1 cellular context compared by ENCODE assay signal in genomic region chr5:14449052-14449661, GRCh38.
A peak's percentile ranks its signal among the peaks of the same experiment; 100 is the strongest.
TF ChIP-seq lines count a peak whose summit lies in the region.

No MANE protein-coding gene starts in this region.

TF ChIP-seq in HEK293, 187 proteins besides CTCF, POLR2A, EP300 and RAD21 (continued from another document):
- TF ChIP-seq ZEB2 (tag by site-specific recombination; IDR thresholded peaks at IDR 0.05) (0 out of 2 replicates have a peak, but pooled peaks have one; percentile 20), ZFP37 (tag by site-specific recombination; IDR thresholded peaks at IDR 0.05) (0 out of 2 replicates have a peak, but pooled peaks have one; percentile 56), ZNF501 (tag by site-specific recombination; IDR thresholded peaks at IDR 0.05) (no peak), IKZF3 (tag by site-specific recombination; IDR thresholded peaks at IDR 0.05) (peak; percentile 70), ZNF394 (tag by site-specific recombination; IDR thresholded peaks at IDR 0.05; ENCODE audit: borderline replicate concordance) (no peak), ZNF521 (tag by site-specific recombination; IDR thresholded peaks at IDR 0.05) (no peak), SCRT2 (tag by site-specific recombination; IDR thresholded peaks at IDR 0.05) (peak; percentile 99), ZNF629 (tag by site-specific recombination; IDR thresholded peaks at IDR 0.05) (0 out of 2 replicates have a peak, but pooled peaks have one; percentile 17), SP7 (tag by site-specific recombination; IDR thresholded peaks at IDR 0.05) (peak; percentile 62), ZNF223 (tag by site-specific recombination; IDR thresholded peaks at IDR 0.05) (peak; percentile 51; the same call in 1 of the 2 replicates), ZSCAN16 (tag by site-specific recombination; IDR thresholded peaks at IDR 0.05) (no peak), ZNF544 (tag by site-specific recombination; IDR thresholded peaks at IDR 0.05) (no peak), KLF9 (tag by site-specific recombination; IDR thresholded peaks at IDR 0.05; ENCODE audit: low read depth) (no peak), OSR2 (tag by site-specific recombination; IDR thresholded peaks at IDR 0.05) (0 out of 2 replicates have a peak, but pooled peaks have one; percentile 13), ZNF776 (tag by site-specific recombination; IDR thresholded peaks at IDR 0.05; ENCODE audit: borderline replicate concordance) (no peak), ZNF623 (tag by site-specific recombination; IDR thresholded peaks at IDR 0.05) (no peak), ZNF510 (tag by site-specific recombination; IDR thresholded peaks at IDR 0.05; ENCODE audit: insufficient replicate concordance) (no peak), REPIN1 (tag by site-specific recombination; IDR thresholded peaks at IDR 0.05; ENCODE audit: low read depth) (no peak), ZNF335 (tag by site-specific recombination; conservative IDR thresholded peaks at IDR 0.05) (peak; percentile 22; the same call in 1 of the 2 replicates), ZNF133 (tag by site-specific recombination; IDR thresholded peaks at IDR 0.05) (no peak), ZNF10 (tag by site-specific recombination; IDR thresholded peaks at IDR 0.05) (no peak), ZNF677 (tag by site-specific recombination; IDR thresholded peaks at IDR 0.05) (no peak), ZNF350 (tag by site-specific recombination; IDR thresholded peaks at IDR 0.05) (no peak), KLF7 (tag by site-specific recombination; IDR thresholded peaks at IDR 0.05; ENCODE audit: borderline replicate concordance) (no peak), ZNF654 (tag by site-specific recombination; IDR thresholded peaks at IDR 0.05; ENCODE audit: low read depth) (no peak), ZNF843 (tag by site-specific recombination; IDR thresholded peaks at IDR 0.05) (peak; percentile 80), ZNF426 (tag by site-specific recombination; IDR thresholded peaks at IDR 0.05) (no peak), PRDM6 (tag by site-specific recombination; IDR thresholded peaks at IDR 0.05) (peak; percentile 99), ZNF302 (tag by site-specific recombination; IDR thresholded peaks at IDR 0.05; ENCODE audit: low read depth) (no peak), ZXDB (tag by site-specific recombination; IDR thresholded peaks at IDR 0.05) (0 out of 2 replicates have a peak, but pooled peaks have one; percentile 16), ZNF791 (tag by site-specific recombination; IDR thresholded peaks at IDR 0.05) (no peak), ZNF621 (tag by site-specific recombination; IDR thresholded peaks at IDR 0.05) (no peak), ZNF423 (tag by site-specific recombination; IDR thresholded peaks at IDR 0.05) (no peak; the same call in none of the 2 replicates), ZNF76 (tag by site-specific recombination; IDR thresholded peaks at IDR 0.05; ENCODE audit: borderline replicate concordance, low read depth) (no peak), ZNF548 (tag by site-specific recombination; IDR thresholded peaks at IDR 0.05) (no peak), FEZF1 (tag by site-specific recombination; IDR thresholded peaks at IDR 0.05) (peak; percentile 87), ZNF184 (tag by site-specific recombination; IDR thresholded peaks at IDR 0.05) (no peak), OVOL3 (tag by site-specific recombination; IDR thresholded peaks at IDR 0.05) (peak; percentile 42; the same call in 1 of the 2 replicates), SP2 (tag by site-specific recombination; IDR thresholded peaks at IDR 0.05) (no peak), ZNF19 (tag by site-specific recombination; IDR thresholded peaks at IDR 0.05; ENCODE audit: low read depth) (no peak), ZBTB17 (tag by site-specific recombination; IDR thresholded peaks at IDR 0.05) (no peak; the same call in none of the 2 replicates), GLIS1 (tag by site-specific recombination; IDR thresholded peaks at IDR 0.05) (no peak)
- TF ChIP-seq, protein P1, sequence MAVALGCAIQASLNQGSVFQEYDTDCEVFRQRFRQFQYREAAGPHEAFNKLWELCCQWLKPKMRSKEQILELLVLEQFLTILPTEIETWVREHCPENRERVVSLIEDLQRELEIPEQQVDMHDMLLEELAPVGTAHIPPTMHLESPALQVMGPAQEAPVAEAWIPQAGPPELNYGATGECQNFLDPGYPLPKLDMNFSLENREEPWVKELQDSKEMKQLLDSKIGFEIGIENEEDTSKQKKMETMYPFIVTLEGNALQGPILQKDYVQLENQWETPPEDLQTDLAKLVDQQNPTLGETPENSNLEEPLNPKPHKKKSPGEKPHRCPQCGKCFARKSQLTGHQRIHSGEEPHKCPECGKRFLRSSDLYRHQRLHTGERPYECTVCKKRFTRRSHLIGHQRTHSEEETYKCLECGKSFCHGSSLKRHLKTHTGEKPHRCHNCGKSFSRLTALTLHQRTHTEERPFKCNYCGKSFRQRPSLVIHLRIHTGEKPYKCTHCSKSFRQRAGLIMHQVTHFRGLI (tag by site-specific recombination; IDR thresholded peaks at IDR 0.05), result peak; percentile 99
- TF ChIP-seq, protein P2, sequence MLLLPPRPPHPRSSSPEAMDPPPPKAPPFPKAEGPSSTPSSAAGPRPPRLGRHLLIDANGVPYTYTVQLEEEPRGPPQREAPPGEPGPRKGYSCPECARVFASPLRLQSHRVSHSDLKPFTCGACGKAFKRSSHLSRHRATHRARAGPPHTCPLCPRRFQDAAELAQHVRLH (tag by site-specific recombination; IDR thresholded peaks at IDR 0.05), result 0 out of 2 replicates have a peak, but pooled peaks have one; percentile 8
- TF ChIP-seq, protein P3, sequence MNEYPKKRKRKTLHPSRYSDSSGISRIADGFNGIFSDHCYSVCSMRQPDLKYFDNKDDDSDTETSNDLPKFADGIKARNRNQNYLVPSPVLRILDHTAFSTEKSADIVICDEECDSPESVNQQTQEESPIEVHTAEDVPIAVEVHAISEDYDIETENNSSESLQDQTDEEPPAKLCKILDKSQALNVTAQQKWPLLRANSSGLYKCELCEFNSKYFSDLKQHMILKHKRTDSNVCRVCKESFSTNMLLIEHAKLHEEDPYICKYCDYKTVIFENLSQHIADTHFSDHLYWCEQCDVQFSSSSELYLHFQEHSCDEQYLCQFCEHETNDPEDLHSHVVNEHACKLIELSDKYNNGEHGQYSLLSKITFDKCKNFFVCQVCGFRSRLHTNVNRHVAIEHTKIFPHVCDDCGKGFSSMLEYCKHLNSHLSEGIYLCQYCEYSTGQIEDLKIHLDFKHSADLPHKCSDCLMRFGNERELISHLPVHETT (tag by site-specific recombination; IDR thresholded peaks at IDR 0.05), result no peak
- TF ChIP-seq, protein P4, sequence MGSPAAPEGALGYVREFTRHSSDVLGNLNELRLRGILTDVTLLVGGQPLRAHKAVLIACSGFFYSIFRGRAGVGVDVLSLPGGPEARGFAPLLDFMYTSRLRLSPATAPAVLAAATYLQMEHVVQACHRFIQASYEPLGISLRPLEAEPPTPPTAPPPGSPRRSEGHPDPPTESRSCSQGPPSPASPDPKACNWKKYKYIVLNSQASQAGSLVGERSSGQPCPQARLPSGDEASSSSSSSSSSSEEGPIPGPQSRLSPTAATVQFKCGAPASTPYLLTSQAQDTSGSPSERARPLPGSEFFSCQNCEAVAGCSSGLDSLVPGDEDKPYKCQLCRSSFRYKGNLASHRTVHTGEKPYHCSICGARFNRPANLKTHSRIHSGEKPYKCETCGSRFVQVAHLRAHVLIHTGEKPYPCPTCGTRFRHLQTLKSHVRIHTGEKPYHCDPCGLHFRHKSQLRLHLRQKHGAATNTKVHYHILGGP (tag by site-specific recombination; IDR thresholded peaks at IDR 0.05), result no peak
- TF ChIP-seq, protein P5, sequence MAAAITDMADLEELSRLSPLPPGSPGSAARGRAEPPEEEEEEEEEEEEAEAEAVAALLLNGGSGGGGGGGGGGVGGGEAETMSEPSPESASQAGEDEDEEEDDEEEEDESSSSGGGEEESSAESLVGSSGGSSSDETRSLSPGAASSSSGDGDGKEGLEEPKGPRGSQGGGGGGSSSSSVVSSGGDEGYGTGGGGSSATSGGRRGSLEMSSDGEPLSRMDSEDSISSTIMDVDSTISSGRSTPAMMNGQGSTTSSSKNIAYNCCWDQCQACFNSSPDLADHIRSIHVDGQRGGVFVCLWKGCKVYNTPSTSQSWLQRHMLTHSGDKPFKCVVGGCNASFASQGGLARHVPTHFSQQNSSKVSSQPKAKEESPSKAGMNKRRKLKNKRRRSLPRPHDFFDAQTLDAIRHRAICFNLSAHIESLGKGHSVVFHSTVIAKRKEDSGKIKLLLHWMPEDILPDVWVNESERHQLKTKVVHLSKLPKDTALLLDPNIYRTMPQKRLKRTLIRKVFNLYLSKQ (tag by site-specific recombination; IDR thresholded peaks at IDR 0.05; ENCODE audit: borderline replicate concordance), result no peak
